ENCODE assay signal across 1 cellular context in genomic region chr13:19632915-19633339, GRCh38.
TF ChIP-seq lines count a peak whose summit lies in the region.

No MANE protein-coding gene starts in this region.

TF ChIP-seq in GM12878, 131 proteins besides CTCF, POLR2A, EP300 and RAD21 (continued from another document):
- TF ChIP-seq MLLT1 (IDR thresholded peaks at IDR 0.05) (peak; percentile 73), ZNF592 (IDR thresholded peaks at IDR 0.05) (no peak), NFYA (IDR thresholded peaks at IDR 0.05; ENCODE audit: borderline replicate concordance, low read depth, low read length) (no peak), PAX5 (IDR thresholded peaks at IDR 0.05; ENCODE audit: borderline replicate concordance, low read depth, low read length) (peak; percentile 35; the same call in 1 of the 2 replicates), IKZF2 (IDR thresholded peaks at IDR 0.05) (peak in 1 of 2 experiments; percentile 15; a peak in 1 of 4 replicates), BCL3 (IDR thresholded peaks at IDR 0.05; ENCODE audit: borderline replicate concordance, insufficient read depth, low read depth, low read length, poor library complexity, severe bottlenecking) (no peak), YBX1 (IDR thresholded peaks at IDR 0.05) (no peak), GATAD2B (conservative IDR thresholded peaks at IDR 0.05; ENCODE audit: low read depth) (0 out of 2 replicates have a peak, but pooled peaks have one; percentile 42), ZSCAN29 (IDR thresholded peaks at IDR 0.05) (no peak), NKRF (conservative IDR thresholded peaks at IDR 0.05) (0 out of 2 replicates have a peak, but pooled peaks have one; percentile 23), HDGF (IDR thresholded peaks at IDR 0.05) (no peak), STAT1 (conservative IDR thresholded peaks at IDR 0.05) (no peak), MYB (IDR thresholded peaks at IDR 0.05; ENCODE audit: borderline replicate concordance, low read depth, low read length) (no peak), RELB (IDR thresholded peaks at IDR 0.05; ENCODE audit: low read depth) (no peak), BHLHE40 (IDR thresholded peaks at IDR 0.05; ENCODE audit: borderline replicate concordance in 1 of 2, low read depth in 2 of 2, low read length in 1 of 2) (peak; percentile 28 to 37; a peak in 2 of 4 replicates), USF2 (IDR thresholded peaks at IDR 0.05; ENCODE audit: borderline replicate concordance, low read depth, low read length) (no peak), POLR2AphosphoS2 (IDR thresholded peaks at IDR 0.05; ENCODE audit: low read depth, low read length) (no peak)
